ENCODE assay signal across 9 cellular contexts in genomic region chr3:122572940-122573412, GRCh38. TPM values are rescaled to one million over a fixed set of nuclear protein-coding genes. Genes with fewer than 3 reads are reported as not detected.
DNase-seq lines count a peak whose midpoint lies in the region; ATAC-seq and TF ChIP-seq lines count a peak whose summit lies in the region.
"Had no signal": no experiment of that assay in that cellular context is flagged by ENCODE, and none has a peak within 500 bp of the region (broad histone marks: within the 10 kb centered on the region; RNA-seq: fewer than 3 reads in every experiment).

No MANE protein-coding gene starts in this region.

- H3K4me3 ChIP-seq in MG63 (no peak overlapping the region), lower leg skin (ENCODE audit: low read depth, poor library complexity, severe bottlenecking) (no peak overlapping the region)

- peak; percentile 22 to 37 for DNase-seq in activated CD4-positive, alpha-beta T cell treated with anti-CD3 and anti-CD28 coated beads for 4 hours
- DNase-seq in activated CD4-positive, alpha-beta T cell treated with anti-CD3 and anti-CD28 coated beads for 1 hour = no peak
- DNase-seq in MG63 = peak; percentile 90
- peak; percentile 34 for DNase-seq in left kidney (ENCODE audit: low read depth, low spot score)
- DNase-seq in lower leg skin (ENCODE audit: low spot score in 2 of 2) = no peak

- no peaks in the 10 kb centered on the region for H3K9me3 ChIP-seq in MG63
- H3K9me3 ChIP-seq: Caco-2 had no signal

- no peaks in the 10 kb centered on the region for H3K27me3 Mint-ChIP-seq in activated T-helper 17 cell treated with anti-CD3 and anti-CD28 coated beads, Interleukin-2, amount 50 U/mL, for 72 hours

- TF ChIP-seq CTCF in lower leg skin (IDR thresholded peaks at IDR 0.05) = no peak

- peaks cover 69% of the 10 kb centered on the region for H3K36me3 Mint-ChIP-seq in activated T-helper 17 cell treated with anti-CD3 and anti-CD28 coated beads, Interleukin-2, amount 50 U/mL, for 72 hours (ENCODE audit: low read depth)

- H3K4me3 Mint-ChIP-seq in activated T-helper 17 cell treated with anti-CD3 and anti-CD28 coated beads, Interleukin-2, amount 50 U/mL, for 72 hours = peak overlapping the region; percentile 28

- no peaks in the 10 kb centered on the region for H3K9me3 Mint-ChIP-seq in activated T-helper 17 cell treated with anti-CD3 and anti-CD28 coated beads, Interleukin-2, amount 50 U/mL, for 72 hours

- H3K27ac Mint-ChIP-seq in activated T-helper 17 cell treated with anti-CD3 and anti-CD28 coated beads, Interleukin-2, amount 50 U/mL, for 72 hours = peak overlapping the region; percentile 3

- intact Hi-C loops in lower leg skin (cut with DNase I; ENCODE audit: low total_unique reads) = no loop called here

- 36 to 64% methylated on average over 3 of the region's 3 CpGs for WGBS in lower leg skin, 2 donors

- peaks cover 43% of the 10 kb centered on the region for H3K4me1 Mint-ChIP-seq in activated T-helper 17 cell treated with anti-CD3 and anti-CD28 coated beads, Interleukin-2, amount 50 U/mL, for 72 hours

- ATAC-seq in activated T-helper 17 cell treated with anti-CD3 and anti-CD28 coated beads, Interleukin-2, amount 50 U/mL, for 72 hours (replicated peaks) = peak; percentile 49
- ATAC-seq in HG03039 (IDR thresholded peaks at IDR 0.05; ENCODE audit: unreplicated experiment) = no peak
- no peak for ATAC-seq in HG02981 (IDR thresholded peaks at IDR 0.05; ENCODE audit: unreplicated experiment)

- H3K27me3 ChIP-seq in MG63 = no peaks in the 10 kb centered on the region

- TF ChIP-seq POLR2A in lower leg skin (IDR thresholded peaks at IDR 0.05) = no peak

- peaks cover 54% of the 10 kb centered on the region for H3K36me3 ChIP-seq in MG63

RNA-seq across cellular contexts. Expression of gene PARP15, which starts 4.5 kb away (rescaled TPM):
- total RNA-seq in MG63 (2014; rRNA removed; shearing (Covaris generic); ENCODE audit: low replicate concordance) = 0.10 TPM in 1 of 2 replicates, not detected in the other
- total RNA-seq in activated T-helper 17 cell treated with anti-CD3 and anti-CD28 coated beads, Interleukin-2, amount 50 U/mL, for 72 hours = 10 to 100 TPM; 15.0 to 17.6 TPM
- under 1 TPM in 3 of 4 donors, not detected in 1; 0.29 to 0.71 (median 0.38) TPM for total RNA-seq in lower leg skin

RNA-seq across cellular contexts. Expression of gene DTX3L, which starts 8.8 kb away (rescaled TPM):
- total RNA-seq in MG63 (2014; rRNA removed; shearing (Covaris generic); ENCODE audit: low replicate concordance) = 28.4 and 39.3 TPM in 2 replicates
- total RNA-seq in activated T-helper 17 cell treated with anti-CD3 and anti-CD28 coated beads, Interleukin-2, amount 50 U/mL, for 72 hours = 10 to 100 TPM; 26.0 to 44.0 TPM
- 10 to 100 TPM in 1 of 4 donors, 1 to 10 TPM in 3; 7.8 to 14.2 (median 9.4) TPM for total RNA-seq in lower leg skin

RNA-seq across cellular contexts. Expression of gene PARP9, which starts 8.9 kb away (rescaled TPM):
- total RNA-seq in MG63 (2014; rRNA removed; shearing (Covaris generic); ENCODE audit: low replicate concordance) = 20.8 and 40.0 TPM in 2 replicates
- 10 to 100 TPM; 25.2 to 35.1 TPM for total RNA-seq in activated T-helper 17 cell treated with anti-CD3 and anti-CD28 coated beads, Interleukin-2, amount 50 U/mL, for 72 hours
- 10 to 100 TPM in 1 of 4 donors, 1 to 10 TPM in 3; 4.9 to 10.1 (median 7.3) TPM for total RNA-seq in lower leg skin

RNA-seq across cellular contexts. Expression of gene KPNA1, which starts 58.2 kb away (rescaled TPM):
- total RNA-seq in MG63 (2014; rRNA removed; shearing (Covaris generic); ENCODE audit: low replicate concordance) = 102 and 126 TPM in 2 replicates
- 10 to 100 TPM; 29.2 to 47.9 TPM for total RNA-seq in activated T-helper 17 cell treated with anti-CD3 and anti-CD28 coated beads, Interleukin-2, amount 50 U/mL, for 72 hours
- 10 to 100 TPM; 21.4 to 41.3 (median 27.6) TPM for total RNA-seq in lower leg skin

Comparison
In these comparisons a context has a peak if more than half of its experiments do, and no peak if none do; other contexts are left out.
1. DNase-seq: peak in activated CD4-positive, alpha-beta T cell treated with anti-CD3 and anti-CD28 coated beads for 4 hours (2 of 2), MG63 (single experiment) and left kidney (single experiment); none in activated CD4-positive, alpha-beta T cell treated with anti-CD3 and anti-CD28 coated beads for 1 hour (single experiment) and lower leg skin (0 of 2).
2. RNA of gene PARP15, which starts 4.5 kb away (total RNA-seq): 15.0 to 17.6 TPM in activated T-helper 17 cell treated with anti-CD3 and anti-CD28 coated beads, Interleukin-2, amount 50 U/mL, for 72 hours; 0.29 to 0.71 TPM in lower leg skin and 0.10 TPM in MG63; every median in the first group is over 4 times any median in the second.